ENCODE assay signal across 9 cellular contexts in the genomic region with DNA sequence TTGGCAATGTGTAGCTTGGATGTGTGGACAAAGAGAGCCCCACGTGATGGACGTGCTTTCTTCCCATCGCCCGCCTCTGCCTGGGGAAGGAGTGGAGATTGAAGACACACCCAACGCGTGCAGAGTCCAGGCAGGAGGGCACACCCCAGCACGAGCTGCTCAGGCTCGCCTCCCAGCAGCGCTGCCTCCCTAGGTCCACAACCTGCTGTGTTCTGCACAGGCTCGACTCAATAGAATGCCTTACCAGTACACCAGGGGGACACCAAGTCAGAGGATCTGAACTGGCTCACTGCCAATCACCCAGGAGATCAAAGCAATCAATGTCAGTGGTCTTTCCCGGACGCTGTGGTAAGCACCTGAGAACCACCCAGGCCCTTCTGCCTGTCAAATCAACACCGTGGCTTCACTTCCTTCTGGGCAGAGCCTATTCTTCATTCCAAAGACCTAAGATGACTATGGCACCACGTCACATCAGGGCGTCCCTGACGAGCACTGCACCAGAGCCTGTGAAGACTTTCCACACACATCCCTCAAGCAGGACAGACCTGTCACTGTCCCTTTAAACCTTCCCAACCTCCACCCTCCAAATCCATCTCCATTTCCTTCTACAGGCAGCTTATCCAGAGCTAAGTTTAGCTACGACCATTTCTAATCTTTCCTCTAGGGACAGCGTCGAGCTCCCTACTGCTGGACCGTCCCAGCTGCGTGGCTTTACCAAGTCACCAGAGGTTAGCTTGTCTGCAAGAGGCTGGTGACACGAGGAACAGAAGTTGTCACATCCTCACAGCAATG.
DNase-seq lines count a peak whose midpoint lies in the region; FAIRE-seq and TF ChIP-seq lines count a peak whose summit lies in the region.
"Had no signal": no experiment of that assay in that cellular context is flagged by ENCODE, and none has a peak within 500 bp of the region (broad histone marks: within the 10 kb centered on the region; RNA-seq: fewer than 3 reads in every experiment).

No MANE protein-coding gene starts in this region.

- H3K27me3 Mint-ChIP-seq in immature natural killer cell (ENCODE audit: low read depth in 3 of 3), result peaks cover 0 to 3% (median 0%) of the 10 kb centered on the region in 3 donors

- H3K36me3 Mint-ChIP-seq in immature natural killer cell, result peaks cover 6 to 17% (median 6%) of the 10 kb centered on the region in 3 donors

- no peaks in the 10 kb centered on the region for H3K9me3 Mint-ChIP-seq in immature natural killer cell

- peak; percentile 22 for DNase-seq in stimulated activated CD4-positive, alpha-beta T cell treated with anti-CD3 and anti-CD28 coated beads, Interleukin-1b, Interleukin-23, amount 100 ng/mL, for 48 hours
- no peak for DNase-seq in stimulated activated CD4-positive, alpha-beta T cell treated with anti-CD3 and anti-CD28 coated beads, Interleukin-4, amount 100 ng/mL, for 24 hours
- DNase-seq in NCI-H2171 (lab: John Stamatoyannopoulos, UW), result peak; percentile 13
- peak; percentile 43 for DNase-seq in astrocyte of the spinal cord (ENCODE audit: low read depth, low spot score)
- DNase-seq in immature natural killer cell, result peak; percentile 5 to 34 (median 28)
- DNase-seq in small intestine, result peak; percentile 97
- DNase-seq in activated effector memory CD4-positive, alpha-beta T cell treated with Interleukin-2 at 50 U/mL for 16 hours, result no peak
- no peak for DNase-seq in dedifferentiated amniotic fluid mesenchymal stem cell (ENCODE audit: extremely low spot score)

- H3K27me3 ChIP-seq in small intestine (ENCODE audit: control insufficient read depth in 2 of 2, insufficient read depth in 2 of 2, low read length in 2 of 2), result no peaks in the 10 kb centered on the region

- FAIRE-seq in small intestine (lab: Jason Lieb, UNC), result no peak
- FAIRE-seq: colon had no signal

- H3K4me1 Mint-ChIP-seq in immature natural killer cell, result peaks cover 26 to 35% of the 10 kb centered on the region in 2 donors

- 12 to 40% (median 30%) methylated on average over 22 of the region's 22 CpGs for WGBS in small intestine, 3 donors

- in situ Hi-C loops in astrocyte of the spinal cord (cut with HindIII; ENCODE audit: low sequenced_read_pairs), result no loop called here

- peak overlapping the region in 2 of 6 donors; percentile 58 to 70 for H3K27ac Mint-ChIP-seq in immature natural killer cell

- peaks cover 3 to 18% of the 10 kb centered on the region in 2 donors for H3K4me1 ChIP-seq in small intestine (ENCODE audit: control insufficient read depth in 2 of 2, insufficient read depth in 1 of 2, low read depth in 1 of 2, low read length in 1 of 2)

- H3K36me3 ChIP-seq in small intestine (ENCODE audit: control insufficient read depth in 2 of 2, insufficient read depth in 2 of 2, low read length in 2 of 2), result no peaks in the 10 kb centered on the region

- TF ChIP-seq CTCF in astrocyte of the spinal cord (IDR thresholded peaks at IDR 0.05; ENCODE audit: low read depth, low read length), result peak; percentile 55

- peak overlapping the region in 3 of 5 donors; percentile 17 to 46 (median 27) for H3K4me3 Mint-ChIP-seq in immature natural killer cell

- H3K4me3 ChIP-seq in astrocyte of the spinal cord (ENCODE audit: low read depth, low read length), result no peak overlapping the region
- no peak overlapping the region for H3K4me3 ChIP-seq in small intestine (ENCODE audit: low read depth in 1 of 2, low read length in 2 of 2)

- H3K27ac ChIP-seq in small intestine (ENCODE audit: low read depth in 1 of 2, low read length in 1 of 2), result peak overlapping the region; percentile 77 to 80

- no peaks in the 10 kb centered on the region for H3K9me3 ChIP-seq in small intestine (ENCODE audit: control insufficient read depth, low read depth)

Comparison
In these comparisons a context has a peak if more than half of its experiments do, and no peak if none do; other contexts are left out.
1. DNase-seq: peak in stimulated activated CD4-positive, alpha-beta T cell treated with anti-CD3 and anti-CD28 coated beads, Interleukin-1b, Interleukin-23, amount 100 ng/mL, for 48 hours (single experiment), NCI-H2171 (single experiment), astrocyte of the spinal cord (single experiment), immature natural killer cell (3 of 3) and small intestine (single experiment); none in stimulated activated CD4-positive, alpha-beta T cell treated with anti-CD3 and anti-CD28 coated beads, Interleukin-4, amount 100 ng/mL, for 24 hours (single experiment), activated effector memory CD4-positive, alpha-beta T cell treated with Interleukin-2 at 50 U/mL for 16 hours (single experiment) and dedifferentiated amniotic fluid mesenchymal stem cell (single experiment).